ENCODE assay signal across 1 cellular context in the genomic region with DNA sequence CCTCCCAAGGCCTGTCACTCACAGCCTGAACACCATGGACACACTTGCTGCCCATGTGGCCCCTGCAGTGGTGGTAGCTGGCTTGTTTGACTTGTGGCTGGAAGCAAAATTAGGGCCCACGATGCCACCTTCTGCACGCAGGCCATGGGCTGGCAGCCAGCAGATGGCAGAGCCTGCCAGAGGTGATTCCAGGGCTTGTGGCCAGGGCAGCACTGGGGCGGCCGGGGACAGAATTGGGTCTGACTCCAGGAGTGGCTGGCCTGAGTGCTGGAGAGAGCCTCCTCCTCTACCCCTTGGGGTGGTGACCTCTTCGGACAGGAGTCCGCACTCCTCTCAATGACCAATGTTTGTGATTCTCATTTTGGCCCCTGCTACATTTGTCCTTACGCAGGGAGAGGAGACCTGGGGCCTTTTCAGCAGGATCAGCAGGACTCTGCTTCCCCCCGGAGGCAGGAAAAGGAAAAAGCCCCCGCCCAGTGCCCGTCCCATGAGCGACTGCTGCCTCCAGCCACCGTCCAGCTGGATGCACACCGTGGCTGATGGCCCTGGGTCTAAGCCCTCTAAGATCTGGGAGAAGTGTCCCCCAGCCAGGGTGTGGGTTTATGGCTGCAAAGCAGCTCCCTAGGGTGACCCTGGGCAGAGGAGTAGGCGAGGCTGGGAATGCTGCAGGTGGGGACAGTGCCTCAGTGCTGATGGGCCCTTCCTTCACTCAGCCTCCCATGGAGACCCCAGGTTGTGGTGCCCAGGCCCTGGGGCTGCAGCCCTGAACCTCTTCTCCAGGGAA.
TF ChIP-seq lines count a peak whose summit lies in the region.

No MANE protein-coding gene starts in this region.

TF ChIP-seq in HepG2, 621 proteins besides CTCF, POLR2A, EP300 and RAD21 (continued from another document):
- TF ChIP-seq NPAS2 (CRISPR knock-in tag; IDR thresholded peaks at IDR 0.05; ENCODE audit: borderline replicate concordance) = no peak
- TF ChIP-seq ZBTB3 (CRISPR knock-in tag; IDR thresholded peaks at IDR 0.05; ENCODE audit: borderline replicate concordance, low read depth) = no peak
- TF ChIP-seq ZMYM4 (CRISPR knock-in tag; IDR thresholded peaks at IDR 0.05) = peak; percentile 75
- peak; percentile 99 for TF ChIP-seq HNRNPL (IDR thresholded peaks at IDR 0.05; ENCODE audit: low read depth, low read length)
- TF ChIP-seq, protein P1, sequence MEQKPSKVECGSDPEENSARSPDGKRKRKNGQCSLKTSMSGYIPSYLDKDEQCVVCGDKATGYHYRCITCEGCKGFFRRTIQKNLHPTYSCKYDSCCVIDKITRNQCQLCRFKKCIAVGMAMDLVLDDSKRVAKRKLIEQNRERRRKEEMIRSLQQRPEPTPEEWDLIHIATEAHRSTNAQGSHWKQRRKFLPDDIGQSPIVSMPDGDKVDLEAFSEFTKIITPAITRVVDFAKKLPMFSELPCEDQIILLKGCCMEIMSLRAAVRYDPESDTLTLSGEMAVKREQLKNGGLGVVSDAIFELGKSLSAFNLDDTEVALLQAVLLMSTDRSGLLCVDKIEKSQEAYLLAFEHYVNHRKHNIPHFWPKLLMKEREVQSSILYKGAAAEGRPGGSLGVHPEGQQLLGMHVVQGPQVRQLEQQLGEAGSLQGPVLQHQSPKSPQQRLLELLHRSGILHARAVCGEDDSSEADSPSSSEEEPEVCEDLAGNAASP (CRISPR knock-in tag; IDR thresholded peaks at IDR 0.05; ENCODE audit: borderline replicate concordance) = no peak; the same call in 1 of the 2 replicates
- TF ChIP-seq ZNF547 (CRISPR knock-in tag; IDR thresholded peaks at IDR 0.05) = peak; percentile 77
- TF ChIP-seq ZNF580 (CRISPR knock-in tag; IDR thresholded peaks at IDR 0.05; ENCODE audit: borderline replicate concordance, low read depth) = peak; percentile 57; the same call in 1 of the 2 replicates
- 0 out of 2 replicates have a peak, but pooled peaks have one; percentile 29 for TF ChIP-seq CBFB (CRISPR knock-in tag; IDR thresholded peaks at IDR 0.05)
- TF ChIP-seq ZNF780A (CRISPR knock-in tag; IDR thresholded peaks at IDR 0.05) = no peak
- no peak for TF ChIP-seq NR2F6 (IDR thresholded peaks at IDR 0.05)
- peak; percentile 37; the same call in 1 of the 2 replicates for TF ChIP-seq NR2F6 (CRISPR knock-in tag; IDR thresholded peaks at IDR 0.05)
- TF ChIP-seq U2AF2 (IDR thresholded peaks at IDR 0.05; ENCODE audit: low read depth, low read length) = no peak
- TF ChIP-seq, protein P2, sequence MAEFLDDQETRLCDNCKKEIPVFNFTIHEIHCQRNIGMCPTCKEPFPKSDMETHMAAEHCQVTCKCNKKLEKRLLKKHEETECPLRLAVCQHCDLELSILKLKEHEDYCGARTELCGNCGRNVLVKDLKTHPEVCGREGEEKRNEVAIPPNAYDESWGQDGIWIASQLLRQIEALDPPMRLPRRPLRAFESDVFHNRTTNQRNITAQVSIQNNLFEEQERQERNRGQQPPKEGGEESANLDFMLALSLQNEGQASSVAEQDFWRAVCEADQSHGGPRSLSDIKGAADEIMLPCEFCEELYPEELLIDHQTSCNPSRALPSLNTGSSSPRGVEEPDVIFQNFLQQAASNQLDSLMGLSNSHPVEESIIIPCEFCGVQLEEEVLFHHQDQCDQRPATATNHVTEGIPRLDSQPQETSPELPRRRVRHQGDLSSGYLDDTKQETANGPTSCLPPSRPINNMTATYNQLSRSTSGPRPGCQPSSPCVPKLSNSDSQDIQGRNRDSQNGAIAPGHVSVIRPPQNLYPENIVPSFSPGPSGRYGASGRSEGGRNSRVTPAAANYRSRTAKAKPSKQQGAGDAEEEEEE (CRISPR knock-in tag; IDR thresholded peaks at IDR 0.05; ENCODE audit: borderline replicate concordance) = no peak
- TF ChIP-seq ZSCAN21 (CRISPR knock-in tag; IDR thresholded peaks at IDR 0.05; ENCODE audit: borderline replicate concordance) = 0 out of 2 replicates have a peak, but pooled peaks have one; percentile 40
- TF ChIP-seq ARNTL (CRISPR knock-in tag; IDR thresholded peaks at IDR 0.05) = no peak
- 0 out of 2 replicates have a peak, but pooled peaks have one; percentile 7 for TF ChIP-seq ZNF143 (CRISPR knock-in tag; IDR thresholded peaks at IDR 0.05)
- TF ChIP-seq, protein P3, sequence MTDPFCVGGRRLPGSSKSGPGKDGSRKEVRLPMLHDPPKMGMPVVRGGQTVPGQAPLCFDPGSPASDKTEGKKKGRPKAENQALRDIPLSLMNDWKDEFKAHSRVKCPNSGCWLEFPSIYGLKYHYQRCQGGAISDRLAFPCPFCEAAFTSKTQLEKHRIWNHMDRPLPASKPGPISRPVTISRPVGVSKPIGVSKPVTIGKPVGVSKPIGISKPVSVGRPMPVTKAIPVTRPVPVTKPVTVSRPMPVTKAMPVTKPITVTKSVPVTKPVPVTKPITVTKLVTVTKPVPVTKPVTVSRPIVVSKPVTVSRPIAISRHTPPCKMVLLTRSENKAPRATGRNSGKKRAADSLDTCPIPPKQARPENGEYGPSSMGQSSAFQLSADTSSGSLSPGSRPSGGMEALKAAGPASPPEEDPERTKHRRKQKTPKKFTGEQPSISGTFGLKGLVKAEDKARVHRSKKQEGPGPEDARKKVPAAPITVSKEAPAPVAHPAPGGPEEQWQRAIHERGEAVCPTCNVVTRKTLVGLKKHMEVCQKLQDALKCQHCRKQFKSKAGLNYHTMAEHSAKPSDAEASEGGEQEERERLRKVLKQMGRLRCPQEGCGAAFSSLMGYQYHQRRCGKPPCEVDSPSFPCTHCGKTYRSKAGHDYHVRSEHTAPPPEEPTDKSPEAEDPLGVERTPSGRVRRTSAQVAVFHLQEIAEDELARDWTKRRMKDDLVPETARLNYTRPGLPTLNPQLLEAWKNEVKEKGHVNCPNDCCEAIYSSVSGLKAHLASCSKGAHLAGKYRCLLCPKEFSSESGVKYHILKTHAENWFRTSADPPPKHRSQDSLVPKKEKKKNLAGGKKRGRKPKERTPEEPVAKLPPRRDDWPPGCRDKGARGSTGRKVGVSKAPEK (CRISPR knock-in tag; IDR thresholded peaks at IDR 0.05; ENCODE audit: borderline replicate concordance) = no peak
- TF ChIP-seq KDM5B (CRISPR knock-in tag; IDR thresholded peaks at IDR 0.05; ENCODE audit: borderline replicate concordance) = peak; percentile 45; the same call in 1 of the 2 replicates
- no peak for TF ChIP-seq ZNF234 (CRISPR knock-in tag; conservative IDR thresholded peaks at IDR 0.05)
- TF ChIP-seq IRF2 (CRISPR knock-in tag; IDR thresholded peaks at IDR 0.05) = no peak; the same call in 1 of the 2 replicates
- TF ChIP-seq, protein P4, sequence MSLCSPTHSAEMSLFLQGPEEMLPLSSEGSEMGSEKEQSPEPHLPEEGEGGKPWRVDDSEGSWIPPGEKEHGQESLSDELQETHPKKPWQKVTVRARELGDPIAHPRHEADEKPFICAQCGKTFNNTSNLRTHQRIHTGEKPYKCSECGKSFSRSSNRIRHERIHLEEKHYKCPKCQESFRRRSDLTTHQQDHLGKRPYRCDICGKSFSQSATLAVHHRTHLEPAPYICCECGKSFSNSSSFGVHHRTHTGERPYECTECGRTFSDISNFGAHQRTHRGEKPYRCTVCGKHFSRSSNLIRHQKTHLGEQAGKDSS (CRISPR knock-in tag; IDR thresholded peaks at IDR 0.05; ENCODE audit: borderline replicate concordance, low read depth) = peak; percentile 28; the same call in 1 of the 2 replicates
- TF ChIP-seq ZMAT3 (CRISPR knock-in tag; conservative IDR thresholded peaks at IDR 0.05) = no peak
- TF ChIP-seq HOXA7 (CRISPR knock-in tag; IDR thresholded peaks at IDR 0.05) = no peak
- no peak for TF ChIP-seq ATRX (CRISPR knock-in tag; IDR thresholded peaks at IDR 0.05; ENCODE audit: borderline replicate concordance)
- peak; percentile 32; the same call in 1 of the 2 replicates for TF ChIP-seq ZNF747 (CRISPR knock-in tag; IDR thresholded peaks at IDR 0.05; ENCODE audit: borderline replicate concordance)
- TF ChIP-seq, protein P5, sequence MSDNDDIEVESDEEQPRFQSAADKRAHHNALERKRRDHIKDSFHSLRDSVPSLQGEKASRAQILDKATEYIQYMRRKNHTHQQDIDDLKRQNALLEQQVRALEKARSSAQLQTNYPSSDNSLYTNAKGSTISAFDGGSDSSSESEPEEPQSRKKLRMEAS (IDR thresholded peaks at IDR 0.05) = no peak
- TF ChIP-seq ZNF337 (CRISPR knock-in tag; IDR thresholded peaks at IDR 0.05; ENCODE audit: borderline replicate concordance, low read depth) = no peak
- no peak for TF ChIP-seq MXD4 (CRISPR knock-in tag; IDR thresholded peaks at IDR 0.05)
- TF ChIP-seq KLF13 (CRISPR knock-in tag; IDR thresholded peaks at IDR 0.05) = 0 out of 2 replicates have a peak, but pooled peaks have one; percentile 22
- TF ChIP-seq ZNF674 (CRISPR knock-in tag; IDR thresholded peaks at IDR 0.05; ENCODE audit: low read depth) = no peak
- no peak for TF ChIP-seq PRDM10 (CRISPR knock-in tag; IDR thresholded peaks at IDR 0.05; ENCODE audit: low read depth)
- no peak for TF ChIP-seq ZNF235 (CRISPR knock-in tag; IDR thresholded peaks at IDR 0.05; ENCODE audit: borderline replicate concordance)
- no peak for TF ChIP-seq SAFB2 (CRISPR knock-in tag; IDR thresholded peaks at IDR 0.05; ENCODE audit: borderline replicate concordance, low read depth)
